In the genomic region with DNA sequence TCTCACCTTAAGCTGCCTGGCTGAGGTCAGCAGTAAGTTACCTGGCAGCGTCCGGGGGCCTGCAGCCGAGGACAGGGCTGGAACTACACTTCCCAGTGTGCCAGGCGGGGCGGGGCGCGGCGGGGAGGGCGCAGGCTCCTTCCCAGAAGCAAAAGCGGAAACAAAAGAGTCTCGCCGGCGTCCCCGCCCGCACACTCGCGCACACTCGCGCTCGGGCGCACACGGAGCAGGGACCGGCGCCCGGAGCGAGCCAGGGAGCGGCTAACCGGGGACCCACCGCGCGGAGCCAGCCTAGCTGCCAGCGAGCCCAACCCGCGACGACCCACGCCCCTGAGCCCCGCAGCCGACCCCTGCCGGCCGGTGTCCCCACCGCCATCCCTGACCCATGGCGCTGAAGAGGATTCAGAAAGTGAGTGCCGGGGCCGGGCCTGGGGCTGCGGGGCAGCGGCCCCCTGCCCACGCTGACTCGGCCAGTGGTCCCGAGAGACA, we compare ENCODE assay signal across 8 cellular contexts. TPM values are rescaled to one million over a fixed set of nuclear protein-coding genes. Genes with fewer than 3 reads are reported as not detected.
DNase-seq lines count a peak whose midpoint lies in the region; TF ChIP-seq lines count a peak whose summit lies in the region.

A gene (plus strand): TSS at position 190 of the 489 bp plus-strand sequence. CDS start 196 bp downstream, at position 386.

- BruUV-seq in Caco-2 (replicated peaks; lab: Mats Ljungman, UMichigan): no TSS peak

- peak within 1 kb of the TSS; percentile 84 for H3K9ac ChIP-seq in mucosa of stomach (ENCODE audit: low read length)

- intact Hi-C loops in Caco-2 (cut with micrococcal nuclease; ENCODE audit: unreplicated experiment): loop anchor here (1.0 kb wide), 3 partner anchors 36 to 66 kb away; a partner anchor contains a TSS

- H3K9me3 Mint-ChIP-seq in Caco-2 (ENCODE audit: unreplicated experiment): no peaks in the 10 kb centered on the region

- 0 to 1% methylated on average over 48 to 49 of the region's 49 CpGs for WGBS in esophagus, 2 donors

- no peaks in the 10 kb centered on the region for H3K9me3 ChIP-seq in Caco-2
- no peaks in the 10 kb centered on the region for H3K9me3 ChIP-seq in esophagus (ENCODE audit: control insufficient read depth in 2 of 2, insufficient read depth in 1 of 2, low read depth in 1 of 2, low read length in 1 of 2)
- no peaks in the 10 kb centered on the region for H3K9me3 ChIP-seq in mucosa of stomach (ENCODE audit: control insufficient read depth, low read length)

- DNase-seq in Caco-2 (peak; percentile 95 to 97), GM20000 (ENCODE audit: low spot score) (peak; percentile 93), HT-29 (ENCODE audit: low spot score) (peak; percentile 81), OCI-M1 (lab: John Stamatoyannopoulos, UW) (peak; percentile 90)
- peak; percentile 84 for DNase-seq in activated T-cell treated with anti-CD3 and anti-CD28 coated beads, Interleukin-2, amount 50 U/mL, for 1 hour
- peak; percentile 72 for DNase-seq in stimulated activated CD8-positive, alpha-beta memory T cell treated with anti-CD3 and anti-CD28 coated beads, Interleukin-7, amount 100 ng/mL, for 24 hours (ENCODE audit: low read depth)

- peaks cover 8% of the 10 kb centered on the region for H3K4me1 ChIP-seq in Caco-2
- H3K4me1 ChIP-seq in esophagus (ENCODE audit: control insufficient read depth in 2 of 2, insufficient read depth in 2 of 2, low read length in 1 of 2): no peaks in the 10 kb centered on the region
- no peaks in the 10 kb centered on the region for H3K4me1 ChIP-seq in mucosa of stomach (ENCODE audit: control insufficient read depth, insufficient read depth, low read length)

- H3K27me3 ChIP-seq in Caco-2 (replicated peaks; ENCODE audit: control insufficient read depth, insufficient read depth, low read length) (no peaks in the 10 kb centered on the region; the same call in 1 of the 2 replicates), esophagus (ENCODE audit: control insufficient read depth in 1 of 2, insufficient read depth in 2 of 2, low read length in 2 of 2) (no peaks in the 10 kb centered on the region), mucosa of stomach (ENCODE audit: control insufficient read depth, insufficient read depth, low read length) (no peaks in the 10 kb centered on the region)

- peak within 1 kb of the TSS; percentile 77 to 82 for H3K27ac ChIP-seq in esophagus (ENCODE audit: low read depth in 2 of 2, low read length in 1 of 2)

- peaks cover 6% of the 10 kb centered on the region for H3K36me3 Mint-ChIP-seq in Caco-2 (ENCODE audit: insufficient read depth, unreplicated experiment)

- POLR2A ChIA-PET in Caco-2 (lab: Charles Lee): no interaction called here

- H3K4me1 Mint-ChIP-seq in Caco-2 (ENCODE audit: low read depth, unreplicated experiment): peaks cover 16% of the 10 kb centered on the region

- peak within 1 kb of the TSS; percentile 84 for H3K27ac Mint-ChIP-seq in Caco-2 (ENCODE audit: unreplicated experiment)

- peak within 1 kb of the TSS; percentile 83 for H3K4me3 ChIP-seq in Caco-2 (ENCODE audit: low read depth, low read length)
- peak within 1 kb of the TSS; percentile 95 to 96 for H3K4me3 ChIP-seq in esophagus (ENCODE audit: low read depth in 1 of 2, low read length in 2 of 2)
- H3K4me3 ChIP-seq in mucosa of stomach (ENCODE audit: low read length): peak within 1 kb of the TSS; percentile 79

- peak; percentile 45 to 59 for TF ChIP-seq CTCF in Caco-2 (IDR thresholded peaks at IDR 0.05; ENCODE audit: insufficient read depth in 1 of 2, low read depth in 1 of 2, low read length in 1 of 2, severe bottlenecking in 1 of 2, unreplicated experiment in 1 of 2)
- TF ChIP-seq CTCF in GM20000 (IDR thresholded peaks at IDR 0.05; ENCODE audit: extremely low read depth, missing control alignments): no peak

- H3K27me3 Mint-ChIP-seq in Caco-2 (ENCODE audit: insufficient read depth, unreplicated experiment): peaks cover 8% of the 10 kb centered on the region

- H3K36me3 ChIP-seq in Caco-2 (ENCODE audit: control insufficient read depth, insufficient read depth, low read length): no peaks in the 10 kb centered on the region
- no peaks in the 10 kb centered on the region for H3K36me3 ChIP-seq in esophagus (ENCODE audit: control insufficient read depth in 2 of 2, insufficient read depth in 2 of 2, low read length in 1 of 2)
- no peaks in the 10 kb centered on the region for H3K36me3 ChIP-seq in mucosa of stomach (ENCODE audit: control insufficient read depth, insufficient read depth, low read length)

- H3K4me3 Mint-ChIP-seq in Caco-2 (ENCODE audit: unreplicated experiment): peak within 1 kb of the TSS; percentile 84

- CTCF ChIA-PET in Caco-2 (lab: Charles Lee): interaction anchor here (0.5 to 1.0 kb wide), 5 partner anchors 18 to 1966 kb away, joined by 3 to 5 read pairs (median 3); no protein-coding TSS in a partner anchor

RNA-seq across cellular contexts. Expression of the gene that starts here (rescaled TPM):
- total RNA-seq in Caco-2 (2022): 35.1 and 39.7 TPM in 2 replicates
- total RNA-seq in HT-29 (2014; rRNA removed; shearing (Covaris generic)): 2.3 and 2.7 TPM in 2 replicates
- 10 to 100 TPM in 1 of 2 donors, 1 to 10 TPM in 1; 7.8 to 10.9 TPM for polyA plus RNA-seq in esophagus

Comparison
In these comparisons a context has a peak if more than half of its experiments do, and no peak if none do; other contexts are left out.
1. Peak in every context shown above with its lines: DNase-seq, H3K4me3 ChIP-seq and H3K27ac ChIP-seq.